Comparison of ENCODE assay signal across 1 cellular context in the genomic region with DNA sequence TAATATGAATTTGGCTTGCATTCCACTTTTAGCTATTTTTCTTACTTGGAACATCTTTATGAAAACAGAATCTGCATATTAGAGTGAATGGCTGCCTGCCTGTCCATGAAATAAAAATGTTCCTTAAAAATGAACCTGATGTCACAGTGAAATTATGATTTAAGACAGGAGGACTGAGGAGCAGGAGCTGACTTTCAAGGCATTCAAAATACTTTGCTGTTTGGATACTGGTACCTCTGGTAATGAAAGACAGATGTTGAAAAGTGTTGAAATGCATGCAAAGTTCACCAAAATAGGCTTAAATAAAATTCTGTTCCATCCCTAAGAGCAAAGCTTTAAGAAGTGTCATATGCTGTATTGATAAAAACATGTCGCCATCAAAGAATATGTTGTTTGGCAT.
TF ChIP-seq lines count a peak whose summit lies in the region.

No MANE protein-coding gene starts in this region.

TF ChIP-seq in IMR-90, 13 proteins besides CTCF, POLR2A, EP300 and RAD21:
- no peak for TF ChIP-seq SMC3 (IDR thresholded peaks at IDR 0.05; ENCODE audit: low read depth, low read length)
- no peak for TF ChIP-seq BHLHE40 (IDR thresholded peaks at IDR 0.05; ENCODE audit: low read depth, low read length)
- TF ChIP-seq CHD1 (IDR thresholded peaks at IDR 0.05; ENCODE audit: low read depth, low read length): no peak
- no peak for TF ChIP-seq MAZ (IDR thresholded peaks at IDR 0.05; ENCODE audit: borderline replicate concordance, low read depth, low read length)
- no peak for TF ChIP-seq RCOR1 (IDR thresholded peaks at IDR 0.05; ENCODE audit: insufficient replicate concordance, low read length)
- no peak for TF ChIP-seq CEBPB (IDR thresholded peaks at IDR 0.05; ENCODE audit: low read depth, low read length)
- no peak for TF ChIP-seq MAFK (IDR thresholded peaks at IDR 0.05; ENCODE audit: low read depth, low read length)
- TF ChIP-seq, protein P1, sequence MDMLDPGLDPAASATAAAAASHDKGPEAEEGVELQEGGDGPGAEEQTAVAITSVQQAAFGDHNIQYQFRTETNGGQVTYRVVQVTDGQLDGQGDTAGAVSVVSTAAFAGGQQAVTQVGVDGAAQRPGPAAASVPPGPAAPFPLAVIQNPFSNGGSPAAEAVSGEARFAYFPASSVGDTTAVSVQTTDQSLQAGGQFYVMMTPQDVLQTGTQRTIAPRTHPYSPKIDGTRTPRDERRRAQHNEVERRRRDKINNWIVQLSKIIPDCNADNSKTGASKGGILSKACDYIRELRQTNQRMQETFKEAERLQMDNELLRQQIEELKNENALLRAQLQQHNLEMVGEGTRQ (IDR thresholded peaks at IDR 0.05; ENCODE audit: low read depth, low read length): no peak
- TF ChIP-seq, protein P2, sequence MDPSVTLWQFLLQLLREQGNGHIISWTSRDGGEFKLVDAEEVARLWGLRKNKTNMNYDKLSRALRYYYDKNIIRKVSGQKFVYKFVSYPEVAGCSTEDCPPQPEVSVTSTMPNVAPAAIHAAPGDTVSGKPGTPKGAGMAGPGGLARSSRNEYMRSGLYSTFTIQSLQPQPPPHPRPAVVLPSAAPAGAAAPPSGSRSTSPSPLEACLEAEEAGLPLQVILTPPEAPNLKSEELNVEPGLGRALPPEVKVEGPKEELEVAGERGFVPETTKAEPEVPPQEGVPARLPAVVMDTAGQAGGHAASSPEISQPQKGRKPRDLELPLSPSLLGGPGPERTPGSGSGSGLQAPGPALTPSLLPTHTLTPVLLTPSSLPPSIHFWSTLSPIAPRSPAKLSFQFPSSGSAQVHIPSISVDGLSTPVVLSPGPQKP (IDR thresholded peaks at IDR 0.05; ENCODE audit: borderline replicate concordance, low read depth, low read length): no peak
- TF ChIP-seq FOS (IDR thresholded peaks at IDR 0.05; ENCODE audit: low read depth, low read length): no peak
- TF ChIP-seq NFE2L2 (IDR thresholded peaks at IDR 0.05; ENCODE audit: low read depth, low read length): no peak
